Comparison of ENCODE assay signal across 12 cellular contexts in genomic region chr3:64209866-64210609, GRCh38. TPM values are rescaled to one million over a fixed set of nuclear protein-coding genes. Genes with fewer than 3 reads are reported as not detected.
DNase-seq lines count a peak whose midpoint lies in the region; ATAC-seq, FAIRE-seq and TF ChIP-seq lines count a peak whose summit lies in the region.
"Had no signal": no experiment of that assay in that cellular context is flagged by ENCODE, and none has a peak within 500 bp of the region (broad histone marks: within the 10 kb centered on the region; RNA-seq: fewer than 3 reads in every experiment).

No MANE protein-coding gene starts in this region.

- intact Hi-C loops in Right ventricle myocardium inferior (cut with DNase I) (no loop called here), pancreas (cut with DNase I) (no loop called here)

- no peak for TF ChIP-seq POLR2A in H54 (IDR thresholded peaks at IDR 0.05; ENCODE audit: low read depth, low read length)

- no peak overlapping the region for H3K27ac ChIP-seq in pancreas

- H3K4me3 ChIP-seq in AG10803 (ENCODE audit: low read length) (no peak overlapping the region), adipocyte (ENCODE audit: low read length) (peak overlapping the region; percentile 28), pancreas (no peak overlapping the region)
- H3K4me3 ChIP-seq: HAP-1, K562 had no signal

- FAIRE-seq in pancreas (lab: Jason Lieb, UNC) = no peak
- no peak for FAIRE-seq in H54 (lab: Jason Lieb, UNC)
- FAIRE-seq: K562 had no signal

- TF ChIP-seq CTCF in AG10803 (conservative IDR thresholded peaks at IDR 0.05; ENCODE audit: low read length) (no peak), pancreas (IDR thresholded peaks at IDR 0.05) (no peak)

- H3K36me3 ChIP-seq in adipocyte (ENCODE audit: control insufficient read depth, insufficient read depth, low read length, severe bottlenecking) (no peaks in the 10 kb centered on the region), pancreas (no peaks in the 10 kb centered on the region)
- H3K36me3 ChIP-seq: HAP-1 had no signal

- DNase-seq in AG10803 (ENCODE audit: low read depth) (peak; percentile 85), adipocyte (ENCODE audit: low read depth) (no peak), Right ventricle myocardium inferior (ENCODE audit: missing footprints) (peak; percentile 86), pancreas (peak in 4 of 6 donors; percentile 45 to 60 (median 55)), SW480 (ENCODE audit: low spot score) (no peak), hepatic stellate cell (ENCODE audit: low spot score) (no peak), H54 (ENCODE audit: insufficient read length, low spot score) (no peak)
- DNase-seq: activated CD4-positive, alpha-beta T cell treated with anti-CD3 and anti-CD28 coated beads, Interleukin-2, amount 10 ng/mL, durations not matched to agents 24 days and 14 days had no signal

- peaks cover 59% of the 10 kb centered on the region for H3K4me1 ChIP-seq in adipocyte (ENCODE audit: control insufficient read depth, insufficient read depth, low read length)
- H3K4me1 ChIP-seq in pancreas = peaks cover 0 to 12% (median 0%) of the 10 kb centered on the region in 3 donors
- H3K4me1 ChIP-seq: HAP-1 had no signal

- no peaks in the 10 kb centered on the region for H3K9me3 ChIP-seq in adipocyte (ENCODE audit: control insufficient read depth, low read length)
- H3K9me3 ChIP-seq in pancreas = no peaks in the 10 kb centered on the region
- H3K9me3 ChIP-seq: HAP-1 had no signal

- 75 to 76% methylated on average over 12 of the region's 12 CpGs for WGBS in pancreas, 2 donors

- no peak overlapping the region for H3K9ac ChIP-seq in adipocyte (ENCODE audit: low read length)

- H3K27me3 ChIP-seq in adipocyte (replicated peaks; ENCODE audit: control insufficient read depth, insufficient read depth, low read length) = no peaks in the 10 kb centered on the region
- H3K27me3 ChIP-seq in pancreas = no peaks in the 10 kb centered on the region

- ATAC-seq in Right ventricle myocardium inferior (peak; percentile 67), pancreas (peak; percentile 57 to 76 (median 62)), HG03565 (IDR thresholded peaks at IDR 0.05; ENCODE audit: unreplicated experiment) (no peak)
- ATAC-seq: K562, Panc1 had no signal

RNA-seq across cellular contexts. Expression of gene PRICKLE2, which starts 15.2 kb away (rescaled TPM):
- 7.7 TPM for total RNA-seq in Right ventricle myocardium inferior
- total RNA-seq in pancreas = 10 to 100 TPM in 2 of 6 donors, 1 to 10 TPM in 4; 5.0 to 13.9 (median 8.7) TPM
- polyA plus RNA-seq in pancreas = 1 to 10 TPM; 1.5 to 4.1 TPM
- total RNA-seq: activated CD4-positive, alpha-beta T cell treated with anti-CD3 and anti-CD28 coated beads, Interleukin-2, amount 10 ng/mL, durations not matched to agents 24 days and 14 days had no signal
- polyA plus RNA-seq: K562 had no signal

Comparison
In these comparisons a context has a peak if more than half of its experiments do, and no peak if none do; other contexts are left out.
1. DNase-seq: peak in AG10803 (single experiment), Right ventricle myocardium inferior (single experiment) and pancreas (4 of 6); none in adipocyte (single experiment), SW480 (single experiment), hepatic stellate cell (single experiment) and H54 (single experiment).